In genomic region chr12:130977046-130977758, GRCh38 we compare ENCODE assay signal across 1 cellular context.
TF ChIP-seq lines count a peak whose summit lies in the region.

No MANE protein-coding gene starts in this region.

TF ChIP-seq in HepG2, 621 proteins besides CTCF, POLR2A, EP300 and RAD21:
- TF ChIP-seq GMEB1 (CRISPR knock-in tag; IDR thresholded peaks at IDR 0.05; ENCODE audit: borderline replicate concordance) (no peak), CENPBD1 (CRISPR knock-in tag; IDR thresholded peaks at IDR 0.05; ENCODE audit: borderline replicate concordance, low read depth) (no peak), ZBTB38 (CRISPR knock-in tag; IDR thresholded peaks at IDR 0.05) (0 out of 2 replicates have a peak, but pooled peaks have one; percentile 21), ZFP41 (CRISPR knock-in tag; IDR thresholded peaks at IDR 0.05; ENCODE audit: borderline replicate concordance) (no peak), SMYD3 (CRISPR knock-in tag; IDR thresholded peaks at IDR 0.05) (no peak)
